Comparison of ENCODE assay signal across 8 cellular contexts in genomic region chr5:10863763-10864383, GRCh38.
DNase-seq lines count a peak whose midpoint lies in the region; ATAC-seq and TF ChIP-seq lines count a peak whose summit lies in the region.

No MANE protein-coding gene starts in this region.

- TF ChIP-seq RAD21 in HCT116 (IDR thresholded peaks at IDR 0.05; ENCODE audit: low read depth), result peak; percentile 55

- H2AFZ ChIP-seq in HCT116 (ENCODE audit: low read depth, low read length, poor library complexity, severe bottlenecking) (peak overlapping the region; percentile 65), Loucy (ENCODE audit: low read length) (no peak overlapping the region)

- no peaks in the 10 kb centered on the region for H3K36me3 Mint-ChIP-seq in WTC11

- peaks cover 1% of the 10 kb centered on the region for H3K27me3 Mint-ChIP-seq in WTC11 (ENCODE audit: low read depth)

- H3K9me3 ChIP-seq in HCT116 (ENCODE audit: control insufficient read depth in 1 of 2, insufficient read depth in 1 of 2, low read depth in 1 of 2, low read length in 2 of 2) (no peaks in the 10 kb centered on the region), Loucy (ENCODE audit: insufficient read depth, low read depth, low read length) (no peaks in the 10 kb centered on the region), right lobe of liver (no peaks in the 10 kb centered on the region)

- H3K4me2 ChIP-seq in HCT116 (ENCODE audit: low read length) (peak overlapping the region; percentile 26; the same call in 1 of the 2 replicates), Loucy (ENCODE audit: low read depth, low read length, poor library complexity, severe bottlenecking) (no peak overlapping the region)

- no peaks in the 10 kb centered on the region for H3K9me2 ChIP-seq in HCT116 (ENCODE audit: insufficient read depth)
- no peaks in the 10 kb centered on the region for H3K9me2 ChIP-seq in Loucy (replicated peaks; ENCODE audit: low read depth, low read length)

- RAD21 ChIA-PET in HCT116 (lab: Charles Lee; ENCODE audit: low non-redundant PET in 1 of 2, low total read pairs in 2 of 2, uncharacterized antibody in 2 of 2, unreplicated experiment in 2 of 2), result no interaction called here

- TF ChIP-seq POLR2A in HCT116 (IDR thresholded peaks at IDR 0.05; ENCODE audit: borderline replicate concordance, extremely low read depth, insufficient read depth, insufficient read length), result no peak
- TF ChIP-seq POLR2A in right lobe of liver (IDR thresholded peaks at IDR 0.05), result no peak

- H4K20me1 ChIP-seq in HCT116 (ENCODE audit: insufficient read depth) (no peaks in the 10 kb centered on the region), Loucy (ENCODE audit: insufficient read depth, low read length, poor library complexity, severe bottlenecking) (no peaks in the 10 kb centered on the region)

- H3K79me2 ChIP-seq in HCT116 (ENCODE audit: insufficient read depth, low read length) (no peaks in the 10 kb centered on the region), Loucy (ENCODE audit: insufficient read depth, low read length) (no peaks in the 10 kb centered on the region)

- H3K4me1 Mint-ChIP-seq in WTC11, result peaks cover 7% of the 10 kb centered on the region

- TF ChIP-seq CTCF in HCT116 (IDR thresholded peaks at IDR 0.05 in 2 of 3, conservative IDR thresholded peaks at IDR 0.05 in 1 of 3; ENCODE audit: borderline replicate concordance in 1 of 3, insufficient read depth in 1 of 3, low read depth in 2 of 3, low read length in 2 of 3) (peak; percentile 31 to 95 (median 92); a peak in 5 of 6 replicates), Loucy (conservative IDR thresholded peaks at IDR 0.05; ENCODE audit: low read length) (peak; percentile 93), WTC11 (IDR thresholded peaks at IDR 0.05) (peak; percentile 86), right lobe of liver (IDR thresholded peaks at IDR 0.05) (peak; percentile 65 to 85 (median 83))

- H3F3A ChIP-seq in Loucy (ENCODE audit: low read depth), result no peaks in the 10 kb centered on the region

- DNase-seq in NCI-H2196 (lab: John Stamatoyannopoulos, UW; ENCODE audit: unreplicated experiment) (peak; percentile 23), NCI-H2196 treated with DMSO at 0.1 percent for 48 hours (lab: John Stamatoyannopoulos, UW; ENCODE audit: unreplicated experiment) (no peak), HCT116 (ENCODE audit: low read depth, low spot score) (peak; percentile 45), WTC11 (ENCODE audit: low spot score) (peak; percentile 84), caudate nucleus (lab: John Stamatoyannopoulos, UW) (peak in 31 of 61 donors; percentile 3 to 53 (median 16)), right lobe of liver (peak in 2 of 3 donors; percentile 44 to 55)
- DNase-seq in stimulated activated CD8-positive, alpha-beta memory T cell treated with anti-CD3 and anti-CD28 coated beads, Interleukin-4, amount 100 ng/mL, for 48 hours, result peak; percentile 84

- no peaks in the 10 kb centered on the region for H3K4me1 ChIP-seq in HCT116 (ENCODE audit: control insufficient read depth in 1 of 2, insufficient read depth in 2 of 2, low read length in 2 of 2)
- H3K4me1 ChIP-seq in Loucy (ENCODE audit: insufficient read depth, low read length, poor library complexity, severe bottlenecking), result no peaks in the 10 kb centered on the region
- H3K4me1 ChIP-seq in right lobe of liver, result no peaks in the 10 kb centered on the region

- POLR2A ChIA-PET in HCT116 (lab: Charles Lee), result no interaction called here
- POLR2A ChIA-PET in WTC11 (lab: Charles Lee), result interaction anchor here (0.6 kb wide), 1 partner anchor 19 kb away, joined by 3 read pairs; no protein-coding TSS in a partner anchor

- H3K27ac Mint-ChIP-seq in WTC11, result no peak overlapping the region

- CTCF ChIA-PET in HCT116 (lab: Charles Lee), result interaction anchor here (0.7 to 1.4 kb wide), 3 partner anchors 9 to 1702 kb away, joined by 3 to 11 read pairs (median 8); no protein-coding TSS in a partner anchor
- CTCF ChIA-PET in WTC11 (lab: Charles Lee), result interaction anchor here (0.6 to 1.8 kb wide), 12 partner anchors 8 to 319 kb away, joined by 3 to 6 read pairs (median 3); no protein-coding TSS in a partner anchor

- H3K27ac ChIP-seq in HCT116 (ENCODE audit: low read depth, low read length) (no peak overlapping the region), caudate nucleus (ENCODE audit: low read depth, low read length) (no peak overlapping the region), right lobe of liver (no peak overlapping the region)

- H3K4me3 Mint-ChIP-seq in WTC11, result no peak overlapping the region

- H3K4me3 ChIP-seq in HCT116 (replicated peaks in 1 of 2; ENCODE audit: low read depth in 1 of 2, low read length in 2 of 2), result no peak overlapping the region
- no peak overlapping the region for H3K4me3 ChIP-seq in Loucy (ENCODE audit: low read length, poor library complexity, severe bottlenecking)
- H3K4me3 ChIP-seq in right lobe of liver, result no peak overlapping the region

- no TSS peak for BruUV-seq in HCT116 (replicated peaks; lab: Mats Ljungman, UMichigan)

- ATAC-seq in HCT116 (peak; percentile 98), WTC11 (peak; percentile 91), right lobe of liver (peak; percentile 87 to 90 (median 88))

- no peaks in the 10 kb centered on the region for H3K9me3 Mint-ChIP-seq in WTC11

- H3K36me3 ChIP-seq in HCT116 (ENCODE audit: control insufficient read depth in 1 of 2, insufficient read depth in 2 of 2, low read length in 2 of 2) (no peaks in the 10 kb centered on the region), Loucy (ENCODE audit: insufficient read depth, low read length) (no peaks in the 10 kb centered on the region), right lobe of liver (no peaks in the 10 kb centered on the region)

- intact Hi-C loops in HCT116 (cut with micrococcal nuclease), result loop anchor here (5.0 to 10.0 kb wide), 3 partner anchors 167 to 1158 kb away; no protein-coding TSS in a partner anchor
- intact Hi-C loops in right lobe of liver (cut with DNase I), result no loop called here

- 42% methylated on average over 8 of the region's 15 CpGs for WGBS in right lobe of liver (ENCODE audit: insufficient coverage, low coverage, low lambda C conversion rate, missing lambda C conversion rate)

- H3K27me3 ChIP-seq in HCT116 (ENCODE audit: insufficient read depth, low read length) (peaks cover 34% of the 10 kb centered on the region), Loucy (ENCODE audit: insufficient read depth, low read length, poor library complexity, severe bottlenecking) (no peaks in the 10 kb centered on the region), right lobe of liver (no peaks in the 10 kb centered on the region)

- H3K9ac ChIP-seq in HCT116 (ENCODE audit: low read length) (no peak overlapping the region), Loucy (ENCODE audit: low read depth, low read length, poor library complexity, severe bottlenecking) (no peak overlapping the region)

TF ChIP-seq in HCT116, 20 proteins besides CTCF, POLR2A, EP300 and RAD21 (continues in another document):
- no peak for TF ChIP-seq REST (IDR thresholded peaks at IDR 0.05; ENCODE audit: low read depth)
- TF ChIP-seq SIN3A (IDR thresholded peaks at IDR 0.05; ENCODE audit: low read depth), result no peak
- TF ChIP-seq EGR1 (IDR thresholded peaks at IDR 0.05; ENCODE audit: low read depth), result no peak

TF ChIP-seq in WTC11, 78 proteins besides CTCF, POLR2A, EP300 and RAD21 (continues in another document):
- TF ChIP-seq ZNF416 (CRISPR knock-in tag; IDR thresholded peaks at IDR 0.05), result no peak
- TF ChIP-seq JAZF1 (CRISPR knock-in tag; IDR thresholded peaks at IDR 0.05), result no peak
- TF ChIP-seq AR (CRISPR knock-in tag; IDR thresholded peaks at IDR 0.05), result no peak
- TF ChIP-seq ZNF425 (CRISPR knock-in tag; conservative IDR thresholded peaks at IDR 0.05), result no peak
- TF ChIP-seq CBFB (CRISPR knock-in tag; IDR thresholded peaks at IDR 0.05; ENCODE audit: low read depth), result no peak
- no peak for TF ChIP-seq NFE2L1 (CRISPR knock-in tag; IDR thresholded peaks at IDR 0.05)
- TF ChIP-seq ZNF121 (CRISPR knock-in tag; IDR thresholded peaks at IDR 0.05), result no peak
- TF ChIP-seq ELF4 (CRISPR knock-in tag; IDR thresholded peaks at IDR 0.05; ENCODE audit: low read depth), result no peak
- no peak for TF ChIP-seq TEAD4 (CRISPR knock-in tag; IDR thresholded peaks at IDR 0.05)
- no peak for TF ChIP-seq FOXP1 (CRISPR knock-in tag; IDR thresholded peaks at IDR 0.05; ENCODE audit: borderline replicate concordance)
